In the genomic region with DNA sequence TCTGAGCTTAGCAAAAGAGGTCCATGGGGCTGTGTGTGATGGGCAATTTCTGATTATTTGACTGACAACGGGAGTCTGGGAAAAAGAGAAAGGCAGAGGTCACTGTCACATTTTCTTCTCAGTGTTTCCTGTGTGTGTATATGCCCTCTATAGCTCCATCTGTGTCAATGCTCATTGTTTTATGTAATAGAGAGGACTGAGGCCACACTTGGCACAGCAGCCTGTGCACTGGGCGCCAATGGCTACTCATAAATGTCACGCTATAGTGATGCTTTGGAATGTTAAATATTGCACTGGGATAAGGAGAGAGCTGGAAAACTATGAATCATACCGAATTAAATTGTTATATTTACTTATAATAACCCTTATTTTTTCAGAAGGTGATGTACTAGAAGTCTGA, we compare ENCODE assay signal across 20 cellular contexts.
"Had no signal": no experiment of that assay in that cellular context is flagged by ENCODE, and none has a peak within 500 bp of the region (broad histone marks: within the 10 kb centered on the region; RNA-seq: fewer than 3 reads in every experiment).

No MANE protein-coding gene starts in this region.

- FAIRE-seq: endometrium had no signal

- H3K27ac ChIP-seq: foreskin keratinocyte, heart left ventricle, psoas muscle, right lobe of liver, spleen, tibial artery, upper lobe of right lung, vagina had no signal

- H3K9me3 ChIP-seq: heart left ventricle, psoas muscle, right lobe of liver, tibial artery, upper lobe of right lung, vagina had no signal

- H3K4me1 ChIP-seq: foreskin keratinocyte, heart left ventricle, psoas muscle, spleen, tibial artery, upper lobe of right lung, vagina had no signal

- H3K4me3 ChIP-seq: heart left ventricle, psoas muscle, right lobe of liver, spleen, tibial artery, upper lobe of right lung, vagina had no signal

- H3K27me3 ChIP-seq: foreskin keratinocyte, heart left ventricle, right lobe of liver, spleen, tibial artery, upper lobe of right lung, vagina had no signal

- H3K36me3 ChIP-seq: heart left ventricle, right lobe of liver, spleen, tibial artery, upper lobe of right lung, vagina had no signal

- DNase-seq: effector memory CD4-positive, alpha-beta T cell; foreskin keratinocyte; heart left ventricle; hippocampal formation; mesendoderm; naive B cell; occipital lobe; psoas muscle; retina; right lobe of liver; spleen; stimulated activated CD4-positive, alpha-beta T cell treated with anti-CD3 and anti-CD28 coated beads, Interleukin-15, amount 100 ng/mL, for 24 hours; stimulated activated CD4-positive, alpha-beta T cell treated with anti-CD3 and anti-CD28 coated beads, Interleukin-1b, Interleukin-23, amount 100 ng/mL, for 48 hours; stimulated activated CD4-positive, alpha-beta T cell treated with anti-CD3 and anti-CD28 coated beads, Interleukin-4, amount 100 ng/mL, for 24 hours; tibial artery; upper lobe of right lung had no signal

- ATAC-seq: esophagus mucosa; foreskin keratinocyte; heart left ventricle; psoas muscle; right lobe of liver; stimulated activated memory B cell treated with anti-CD40 and anti-IgM and Interleukin-4, amounts not matched to agents 10 μg/mL and 1 μg/mL and 100 μg/mL, for 72 hours; upper lobe of right lung had no signal
